In genomic region chr4:176782794-176783193, GRCh38 we compare ENCODE assay signal across 1 cellular context.
TF ChIP-seq lines count a peak whose summit lies in the region.

No MANE protein-coding gene starts in this region.

TF ChIP-seq in endothelial cell of umbilical vein, 7 proteins besides CTCF, POLR2A, EP300 and RAD21:
- TF ChIP-seq GATA2 (IDR thresholded peaks at IDR 0.05; ENCODE audit: insufficient read depth, insufficient read length, low read depth, low read length) (no peak), FOS (IDR thresholded peaks at IDR 0.05; ENCODE audit: borderline replicate concordance, insufficient read depth, low read length) (no peak), POLR2AphosphoS5 (IDR thresholded peaks at IDR 0.05; ENCODE audit: insufficient read depth, low read depth, low read length) (no peak), MYC (IDR thresholded peaks at IDR 0.05; ENCODE audit: low read depth, low read length) (no peak), JUN (IDR thresholded peaks at IDR 0.05; ENCODE audit: borderline replicate concordance, insufficient read depth, insufficient read length, low read depth) (no peak), EZH2 (IDR thresholded peaks at IDR 0.05; ENCODE audit: borderline replicate concordance, low read depth, low read length, severe bottlenecking) (no peak), MAX (IDR thresholded peaks at IDR 0.05; ENCODE audit: insufficient read depth, insufficient read length) (no peak)
